In the genomic region with DNA sequence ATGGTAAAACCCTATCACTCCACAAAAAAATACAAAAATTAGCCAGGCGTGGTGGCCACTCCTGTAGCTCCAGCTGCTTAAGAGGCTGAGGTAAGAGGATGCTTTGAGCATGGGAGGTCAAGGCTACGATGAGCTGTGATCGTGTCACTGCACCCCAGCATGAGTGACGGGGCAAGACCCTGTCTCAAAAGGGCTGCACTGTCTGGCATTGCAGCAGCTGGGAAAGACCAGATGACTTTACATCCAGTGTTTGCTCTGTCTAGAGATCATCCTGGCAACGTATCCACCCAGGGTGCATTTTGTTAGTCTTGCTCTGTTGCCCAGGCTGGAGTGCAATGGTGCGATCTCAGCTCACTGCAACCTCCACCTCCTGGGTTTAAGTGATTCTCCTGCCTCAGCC, we compare ENCODE assay signal across 19 cellular contexts.
"Had no signal": no experiment of that assay in that cellular context is flagged by ENCODE, and none has a peak within 500 bp of the region (broad histone marks: within the 10 kb centered on the region; RNA-seq: fewer than 3 reads in every experiment).

No MANE protein-coding gene starts in this region.

- H3K36me3 ChIP-seq: ascending aorta, breast epithelium, pancreas had no signal

- H3K27ac Mint-ChIP-seq: activated naive CD4-positive, alpha-beta T cell treated with anti-CD3 and anti-CD28 coated beads, Interleukin-2, amount 10 ng/mL, durations not matched to agents 7 days and 5 days; immature natural killer cell; naive thymus-derived CD8-positive, alpha-beta T cell; stimulated activated naive B cell treated with anti-CD40 and anti-IgM and Interleukin-4, amounts not matched to agents 10 μg/mL and 1 μg/mL and 100 μg/mL, for 72 hours; T-helper 1 cell treated with Interleukin-12 subunit alpha and Interleukin-12 subunit beta and Interleukin-4 antibody, amounts not matched to agents 30 μg/mL and 1 μg/mL, for 36 hours had no signal

- H3K9me3 ChIP-seq: ascending aorta, breast epithelium, pancreas had no signal

- DNase-seq: activated CD4-positive, alpha-beta T cell treated with anti-CD3 and anti-CD28 coated beads, Interleukin-2, amount 50 U/mL, for 1 hour; activated CD4-positive, CD25-positive, alpha-beta regulatory T cell treated with anti-CD3 and anti-CD28 coated beads, Interleukin-2, amount 50 U/mL, for 72 hours; activated CD8-positive, alpha-beta memory T cell treated with anti-CD3 and anti-CD28 coated beads for 24 hours; activated CD8-positive, alpha-beta memory T cell treated with anti-CD3 and anti-CD28 coated beads, Interleukin-2, amount 50 U/mL, for 48 hours; activated effector memory CD4-positive, alpha-beta T cell treated with Interleukin-2 at 50 U/mL for 16 hours; activated naive CD4-positive, alpha-beta T cell treated with anti-CD3 and anti-CD28 coated beads, Interleukin-2, amount 10 ng/mL, durations not matched to agents 7 days and 5 days; activated T-cell treated with anti-CD3 and anti-CD28 coated beads, Interleukin-2, amount 50 U/mL, for 48 hours; effector CD4-positive, alpha-beta T cell; immature natural killer cell; kidney glomerular epithelial cell; left ventricle myocardium superior; naive thymus-derived CD8-positive, alpha-beta T cell; stimulated activated naive B cell treated with anti-CD40 and anti-IgM and Interleukin-4, amounts not matched to agents 10 μg/mL and 1 μg/mL and 100 μg/mL, for 72 hours had no signal

- H3K27ac ChIP-seq: ascending aorta, pancreas had no signal

- H3K4me1 ChIP-seq: ascending aorta, breast epithelium, pancreas had no signal

- H3K36me3 Mint-ChIP-seq: activated naive CD4-positive, alpha-beta T cell treated with anti-CD3 and anti-CD28 coated beads, Interleukin-2, amount 10 ng/mL, durations not matched to agents 7 days and 5 days; immature natural killer cell; naive thymus-derived CD8-positive, alpha-beta T cell had no signal

- H3K27me3 ChIP-seq: ascending aorta, breast epithelium, pancreas had no signal

- H3K4me3 Mint-ChIP-seq: activated naive CD4-positive, alpha-beta T cell treated with anti-CD3 and anti-CD28 coated beads, Interleukin-2, amount 10 ng/mL, durations not matched to agents 7 days and 5 days; immature natural killer cell; naive thymus-derived CD8-positive, alpha-beta T cell; stimulated activated naive B cell treated with anti-CD40 and anti-IgM and Interleukin-4, amounts not matched to agents 10 μg/mL and 1 μg/mL and 100 μg/mL, for 72 hours; T-helper 1 cell treated with Interleukin-12 subunit alpha and Interleukin-12 subunit beta and Interleukin-4 antibody, amounts not matched to agents 30 μg/mL and 1 μg/mL, for 36 hours had no signal

- H3K4me1 Mint-ChIP-seq: activated naive CD4-positive, alpha-beta T cell treated with anti-CD3 and anti-CD28 coated beads, Interleukin-2, amount 10 ng/mL, durations not matched to agents 7 days and 5 days; immature natural killer cell; naive thymus-derived CD8-positive, alpha-beta T cell; stimulated activated naive B cell treated with anti-CD40 and anti-IgM and Interleukin-4, amounts not matched to agents 10 μg/mL and 1 μg/mL and 100 μg/mL, for 72 hours had no signal

- ATAC-seq: esophagus mucosa; left ventricle myocardium superior; naive thymus-derived CD8-positive, alpha-beta T cell; pancreas; sciatic nerve; stimulated activated naive B cell treated with anti-CD40 and anti-IgM and Interleukin-4, amounts not matched to agents 10 μg/mL and 1 μg/mL and 100 μg/mL, for 72 hours had no signal

- H3K9me3 Mint-ChIP-seq: immature natural killer cell; T-helper 1 cell treated with Interleukin-12 subunit alpha and Interleukin-12 subunit beta and Interleukin-4 antibody, amounts not matched to agents 30 μg/mL and 1 μg/mL, for 36 hours had no signal

- H3K4me3 ChIP-seq: ascending aorta, breast epithelium, pancreas had no signal
